1 cellular context compared by ENCODE assay signal in genomic region chr4:111883557-111883999, GRCh38.
TF ChIP-seq lines count a peak whose summit lies in the region.

No MANE protein-coding gene starts in this region.

TF ChIP-seq in HEK293, 187 proteins besides CTCF, POLR2A, EP300 and RAD21 (continues in another document):
- TF ChIP-seq ZFP41 (tag by site-specific recombination; IDR thresholded peaks at IDR 0.05; ENCODE audit: borderline replicate concordance) (no peak), ZNF621 (tag by site-specific recombination; IDR thresholded peaks at IDR 0.05) (no peak), ZBTB8A (tag by site-specific recombination; IDR thresholded peaks at IDR 0.05) (peak; percentile 68), MZF1 (tag by site-specific recombination; IDR thresholded peaks at IDR 0.05; ENCODE audit: borderline replicate concordance) (peak; percentile 98), ZNF501 (tag by site-specific recombination; IDR thresholded peaks at IDR 0.05) (no peak; the same call in 1 of the 2 replicates), ZNF776 (tag by site-specific recombination; IDR thresholded peaks at IDR 0.05; ENCODE audit: borderline replicate concordance) (no peak), ZNF350 (tag by site-specific recombination; IDR thresholded peaks at IDR 0.05) (no peak), ZNF221 (tag by site-specific recombination; IDR thresholded peaks at IDR 0.05; ENCODE audit: borderline replicate concordance) (no peak), ZNF670 (tag by site-specific recombination; IDR thresholded peaks at IDR 0.05; ENCODE audit: low read depth) (no peak), ZNF18 (tag by site-specific recombination; IDR thresholded peaks at IDR 0.05) (peak; percentile 82), ZNF777 (tag by site-specific recombination; IDR thresholded peaks at IDR 0.05; ENCODE audit: borderline replicate concordance) (no peak), ZNF302 (tag by site-specific recombination; IDR thresholded peaks at IDR 0.05; ENCODE audit: low read depth) (no peak), ZNF133 (tag by site-specific recombination; IDR thresholded peaks at IDR 0.05) (no peak), BCL11A (tag by site-specific recombination; IDR thresholded peaks at IDR 0.05; ENCODE audit: low read depth) (peak; percentile 94), ZNF121 (tag by site-specific recombination; IDR thresholded peaks at IDR 0.05) (peak; percentile 45; the same call in 1 of the 2 replicates), SALL2 (tag by site-specific recombination; IDR thresholded peaks at IDR 0.05; ENCODE audit: borderline replicate concordance) (no peak), ZNF112 (tag by site-specific recombination; IDR thresholded peaks at IDR 0.05) (no peak), ZNF513 (tag by site-specific recombination; IDR thresholded peaks at IDR 0.05) (peak; percentile 40), ZNF19 (tag by site-specific recombination; IDR thresholded peaks at IDR 0.05; ENCODE audit: low read depth) (0 out of 2 replicates have a peak, but pooled peaks have one; percentile 35), ZNF169 (tag by site-specific recombination; IDR thresholded peaks at IDR 0.05) (no peak), ZNF239 (tag by site-specific recombination; IDR thresholded peaks at IDR 0.05) (no peak), OSR2 (tag by site-specific recombination; IDR thresholded peaks at IDR 0.05) (peak; percentile 99), KLF16 (tag by site-specific recombination; IDR thresholded peaks at IDR 0.05) (no peak), ZBTB21 (tag by site-specific recombination; IDR thresholded peaks at IDR 0.05) (0 out of 2 replicates have a peak, but pooled peaks have one; percentile 16), GLIS2 (tag by site-specific recombination; IDR thresholded peaks at IDR 0.05) (no peak), ZNF585B (tag by site-specific recombination; IDR thresholded peaks at IDR 0.05) (no peak), TRIM28 (IDR thresholded peaks at IDR 0.05; ENCODE audit: borderline replicate concordance, low read length) (peak; percentile 93), ZNF211 (tag by site-specific recombination; IDR thresholded peaks at IDR 0.05; ENCODE audit: low read depth) (no peak), IKZF3 (tag by site-specific recombination; IDR thresholded peaks at IDR 0.05) (peak; percentile 97), YY2 (tag by site-specific recombination; IDR thresholded peaks at IDR 0.05) (no peak), PRDM1 (tag by site-specific recombination; IDR thresholded peaks at IDR 0.05) (0 out of 2 replicates have a peak, but pooled peaks have one; percentile 28), ZNF654 (tag by site-specific recombination; IDR thresholded peaks at IDR 0.05; ENCODE audit: low read depth) (no peak), ZBTB20 (tag by site-specific recombination; IDR thresholded peaks at IDR 0.05) (no peak), ZNF510 (tag by site-specific recombination; IDR thresholded peaks at IDR 0.05; ENCODE audit: insufficient replicate concordance) (no peak), ZNF248 (tag by site-specific recombination; IDR thresholded peaks at IDR 0.05) (no peak), ZNF558 (tag by site-specific recombination; IDR thresholded peaks at IDR 0.05) (no peak), SP7 (tag by site-specific recombination; IDR thresholded peaks at IDR 0.05) (peak; percentile 98), ZNF658 (tag by site-specific recombination; IDR thresholded peaks at IDR 0.05) (no peak), ZNF549 (tag by site-specific recombination; IDR thresholded peaks at IDR 0.05) (no peak; the same call in 1 of the 2 replicates), ZNF16 (tag by site-specific recombination; IDR thresholded peaks at IDR 0.05; ENCODE audit: low read depth) (no peak), ZNF214 (tag by site-specific recombination; IDR thresholded peaks at IDR 0.05; ENCODE audit: borderline replicate concordance) (no peak), ZNF10 (tag by site-specific recombination; IDR thresholded peaks at IDR 0.05) (peak; percentile 58; the same call in 1 of the 2 replicates)
- TF ChIP-seq, protein P1, sequence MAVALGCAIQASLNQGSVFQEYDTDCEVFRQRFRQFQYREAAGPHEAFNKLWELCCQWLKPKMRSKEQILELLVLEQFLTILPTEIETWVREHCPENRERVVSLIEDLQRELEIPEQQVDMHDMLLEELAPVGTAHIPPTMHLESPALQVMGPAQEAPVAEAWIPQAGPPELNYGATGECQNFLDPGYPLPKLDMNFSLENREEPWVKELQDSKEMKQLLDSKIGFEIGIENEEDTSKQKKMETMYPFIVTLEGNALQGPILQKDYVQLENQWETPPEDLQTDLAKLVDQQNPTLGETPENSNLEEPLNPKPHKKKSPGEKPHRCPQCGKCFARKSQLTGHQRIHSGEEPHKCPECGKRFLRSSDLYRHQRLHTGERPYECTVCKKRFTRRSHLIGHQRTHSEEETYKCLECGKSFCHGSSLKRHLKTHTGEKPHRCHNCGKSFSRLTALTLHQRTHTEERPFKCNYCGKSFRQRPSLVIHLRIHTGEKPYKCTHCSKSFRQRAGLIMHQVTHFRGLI (tag by site-specific recombination; IDR thresholded peaks at IDR 0.05), result peak; percentile 67; the same call in 1 of the 2 replicates
- TF ChIP-seq, protein P2, sequence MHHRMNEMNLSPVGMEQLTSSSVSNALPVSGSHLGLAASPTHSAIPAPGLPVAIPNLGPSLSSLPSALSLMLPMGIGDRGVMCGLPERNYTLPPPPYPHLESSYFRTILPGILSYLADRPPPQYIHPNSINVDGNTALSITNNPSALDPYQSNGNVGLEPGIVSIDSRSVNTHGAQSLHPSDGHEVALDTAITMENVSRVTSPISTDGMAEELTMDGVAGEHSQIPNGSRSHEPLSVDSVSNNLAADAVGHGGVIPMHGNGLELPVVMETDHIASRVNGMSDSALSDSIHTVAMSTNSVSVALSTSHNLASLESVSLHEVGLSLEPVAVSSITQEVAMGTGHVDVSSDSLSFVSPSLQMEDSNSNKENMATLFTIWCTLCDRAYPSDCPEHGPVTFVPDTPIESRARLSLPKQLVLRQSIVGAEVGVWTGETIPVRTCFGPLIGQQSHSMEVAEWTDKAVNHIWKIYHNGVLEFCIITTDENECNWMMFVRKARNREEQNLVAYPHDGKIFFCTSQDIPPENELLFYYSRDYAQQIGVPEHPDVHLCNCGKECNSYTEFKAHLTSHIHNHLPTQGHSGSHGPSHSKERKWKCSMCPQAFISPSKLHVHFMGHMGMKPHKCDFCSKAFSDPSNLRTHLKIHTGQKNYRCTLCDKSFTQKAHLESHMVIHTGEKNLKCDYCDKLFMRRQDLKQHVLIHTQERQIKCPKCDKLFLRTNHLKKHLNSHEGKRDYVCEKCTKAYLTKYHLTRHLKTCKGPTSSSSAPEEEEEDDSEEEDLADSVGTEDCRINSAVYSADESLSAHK (tag by site-specific recombination; IDR thresholded peaks at IDR 0.05), result peak; percentile 94
- TF ChIP-seq, protein P3, sequence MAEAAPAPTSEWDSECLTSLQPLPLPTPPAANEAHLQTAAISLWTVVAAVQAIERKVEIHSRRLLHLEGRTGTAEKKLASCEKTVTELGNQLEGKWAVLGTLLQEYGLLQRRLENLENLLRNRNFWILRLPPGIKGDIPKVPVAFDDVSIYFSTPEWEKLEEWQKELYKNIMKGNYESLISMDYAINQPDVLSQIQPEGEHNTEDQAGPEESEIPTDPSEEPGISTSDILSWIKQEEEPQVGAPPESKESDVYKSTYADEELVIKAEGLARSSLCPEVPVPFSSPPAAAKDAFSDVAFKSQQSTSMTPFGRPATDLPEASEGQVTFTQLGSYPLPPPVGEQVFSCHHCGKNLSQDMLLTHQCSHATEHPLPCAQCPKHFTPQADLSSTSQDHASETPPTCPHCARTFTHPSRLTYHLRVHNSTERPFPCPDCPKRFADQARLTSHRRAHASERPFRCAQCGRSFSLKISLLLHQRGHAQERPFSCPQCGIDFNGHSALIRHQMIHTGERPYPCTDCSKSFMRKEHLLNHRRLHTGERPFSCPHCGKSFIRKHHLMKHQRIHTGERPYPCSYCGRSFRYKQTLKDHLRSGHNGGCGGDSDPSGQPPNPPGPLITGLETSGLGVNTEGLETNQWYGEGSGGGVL (tag by site-specific recombination; IDR thresholded peaks at IDR 0.05), result no peak
- TF ChIP-seq, protein P4, sequence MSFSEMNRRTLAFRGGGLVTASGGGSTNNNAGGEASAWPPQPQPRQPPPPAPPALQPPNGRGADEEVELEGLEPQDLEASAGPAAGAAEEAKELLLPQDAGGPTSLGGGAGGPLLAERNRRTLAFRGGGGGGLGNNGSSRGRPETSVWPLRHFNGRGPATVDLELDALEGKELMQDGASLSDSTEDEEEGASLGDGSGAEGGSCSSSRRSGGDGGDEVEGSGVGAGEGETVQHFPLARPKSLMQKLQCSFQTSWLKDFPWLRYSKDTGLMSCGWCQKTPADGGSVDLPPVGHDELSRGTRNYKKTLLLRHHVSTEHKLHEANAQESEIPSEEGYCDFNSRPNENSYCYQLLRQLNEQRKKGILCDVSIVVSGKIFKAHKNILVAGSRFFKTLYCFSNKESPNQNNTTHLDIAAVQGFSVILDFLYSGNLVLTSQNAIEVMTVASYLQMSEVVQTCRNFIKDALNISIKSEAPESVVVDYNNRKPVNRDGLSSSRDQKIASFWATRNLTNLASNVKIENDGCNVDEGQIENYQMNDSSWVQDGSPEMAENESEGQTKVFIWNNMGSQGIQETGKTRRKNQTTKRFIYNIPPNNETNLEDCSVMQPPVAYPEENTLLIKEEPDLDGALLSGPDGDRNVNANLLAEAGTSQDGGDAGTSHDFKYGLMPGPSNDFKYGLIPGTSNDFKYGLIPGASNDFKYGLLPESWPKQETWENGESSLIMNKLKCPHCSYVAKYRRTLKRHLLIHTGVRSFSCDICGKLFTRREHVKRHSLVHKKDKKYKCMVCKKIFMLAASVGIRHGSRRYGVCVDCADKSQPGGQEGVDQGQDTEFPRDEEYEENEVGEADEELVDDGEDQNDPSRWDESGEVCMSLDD (tag by site-specific recombination; IDR thresholded peaks at IDR 0.05), result no peak
- TF ChIP-seq, protein P5, sequence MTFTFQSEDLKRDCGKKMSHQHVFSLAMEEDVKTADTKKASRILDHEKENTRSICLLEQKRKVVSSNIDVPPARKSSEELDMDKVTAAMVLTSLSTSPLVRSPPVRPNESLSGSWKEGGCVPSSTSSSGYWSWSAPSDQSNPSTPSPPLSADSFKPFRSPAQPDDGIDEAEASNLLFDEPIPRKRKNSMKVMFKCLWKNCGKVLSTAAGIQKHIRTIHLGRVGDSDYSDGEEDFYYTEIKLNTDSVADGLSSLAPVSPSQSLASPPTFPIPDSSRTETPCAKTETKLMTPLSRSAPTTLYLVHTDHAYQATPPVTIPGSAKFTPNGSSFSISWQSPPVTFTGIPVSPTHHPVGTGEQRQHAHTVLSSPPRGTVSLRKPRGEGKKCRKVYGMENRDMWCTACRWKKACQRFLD (tag by site-specific recombination; IDR thresholded peaks at IDR 0.05), result no peak
- TF ChIP-seq, protein P6, sequence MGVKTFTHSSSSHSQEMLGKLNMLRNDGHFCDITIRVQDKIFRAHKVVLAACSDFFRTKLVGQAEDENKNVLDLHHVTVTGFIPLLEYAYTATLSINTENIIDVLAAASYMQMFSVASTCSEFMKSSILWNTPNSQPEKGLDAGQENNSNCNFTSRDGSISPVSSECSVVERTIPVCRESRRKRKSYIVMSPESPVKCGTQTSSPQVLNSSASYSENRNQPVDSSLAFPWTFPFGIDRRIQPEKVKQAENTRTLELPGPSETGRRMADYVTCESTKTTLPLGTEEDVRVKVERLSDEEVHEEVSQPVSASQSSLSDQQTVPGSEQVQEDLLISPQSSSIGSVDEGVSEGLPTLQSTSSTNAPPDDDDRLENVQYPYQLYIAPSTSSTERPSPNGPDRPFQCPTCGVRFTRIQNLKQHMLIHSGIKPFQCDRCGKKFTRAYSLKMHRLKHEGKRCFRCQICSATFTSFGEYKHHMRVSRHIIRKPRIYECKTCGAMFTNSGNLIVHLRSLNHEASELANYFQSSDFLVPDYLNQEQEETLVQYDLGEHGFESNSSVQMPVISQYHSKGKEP (tag by site-specific recombination; IDR thresholded peaks at IDR 0.05), result peak; percentile 93
- TF ChIP-seq, protein P7, sequence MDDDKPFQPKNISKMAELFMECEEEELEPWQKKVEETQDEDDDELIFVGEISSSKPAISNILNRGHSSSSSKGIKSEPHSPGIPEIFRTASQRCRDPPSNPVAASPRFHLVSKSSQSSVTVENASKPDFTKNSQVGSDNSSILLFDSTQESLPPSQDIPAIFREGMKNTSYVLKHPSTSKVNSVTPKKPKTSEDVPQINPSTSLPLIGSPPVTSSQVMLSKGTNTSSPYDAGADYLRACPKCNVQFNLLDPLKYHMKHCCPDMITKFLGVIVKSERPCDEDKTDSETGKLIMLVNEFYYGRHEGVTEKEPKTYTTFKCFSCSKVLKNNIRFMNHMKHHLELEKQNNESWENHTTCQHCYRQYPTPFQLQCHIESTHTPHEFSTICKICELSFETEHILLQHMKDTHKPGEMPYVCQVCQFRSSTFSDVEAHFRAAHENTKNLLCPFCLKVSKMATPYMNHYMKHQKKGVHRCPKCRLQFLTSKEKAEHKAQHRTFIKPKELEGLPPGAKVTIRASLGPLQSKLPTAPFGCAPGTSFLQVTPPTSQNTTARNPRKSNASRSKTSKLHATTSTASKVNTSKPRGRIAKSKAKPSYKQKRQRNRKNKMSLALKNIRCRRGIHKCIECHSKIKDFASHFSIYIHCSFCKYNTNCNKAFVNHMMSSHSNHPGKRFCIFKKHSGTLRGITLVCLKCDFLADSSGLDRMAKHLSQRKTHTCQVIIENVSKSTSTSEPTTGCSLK (tag by site-specific recombination; IDR thresholded peaks at IDR 0.05), result no peak
